8 cellular contexts compared by ENCODE assay signal in genomic region chr6:67224989-67225388, GRCh38.
"Had no signal": no experiment of that assay in that cellular context is flagged by ENCODE, and none has a peak within 500 bp of the region (broad histone marks: within the 10 kb centered on the region; RNA-seq: fewer than 3 reads in every experiment).

No MANE protein-coding gene starts in this region.

- DNase-seq: GM23248, GOT3, H7, HFFc6, KG1 had no signal

- H3K9ac ChIP-seq: GM23248 had no signal

- H3K4me3 ChIP-seq: GM23248, HAP-1 had no signal

- H3K36me3 ChIP-seq: HAP-1 had no signal

- ATAC-seq: HCT116 had no signal

- H3K27ac ChIP-seq: GM23248, HL-60 had no signal

- H2AFZ ChIP-seq: GM23248 had no signal
